In genomic region chr4:165355900-165356300, GRCh38 we compare ENCODE assay signal across 9 cellular contexts. TPM values are rescaled to one million over a fixed set of nuclear protein-coding genes. Genes with fewer than 3 reads are reported as not detected.
A peak's percentile ranks its signal among the peaks of the same experiment; 100 is the strongest.
DNase-seq lines count a peak whose midpoint lies in the region; ATAC-seq and TF ChIP-seq lines count a peak whose summit lies in the region.
"Had no signal": no experiment of that assay in that cellular context is flagged by ENCODE, and none has a peak within 500 bp of the region (broad histone marks: within the 10 kb centered on the region; RNA-seq: fewer than 3 reads in every experiment).

No MANE protein-coding gene starts in this region.

- H3K4me1 Mint-ChIP-seq in chondrocyte (ENCODE audit: low read depth): peaks cover 23% of the 10 kb centered on the region
- H3K4me1 Mint-ChIP-seq in activated CD4-positive, alpha-beta T cell treated with anti-CD3 and anti-CD28 coated beads, Interleukin-2, amount 10 ng/mL, durations not matched to agents 24 days and 14 days: no peaks in the 10 kb centered on the region
- H3K4me1 Mint-ChIP-seq: natural killer cell had no signal

- no peak for ATAC-seq in HG03097 (IDR thresholded peaks at IDR 0.05; ENCODE audit: low FRiP score, unreplicated experiment)
- no peak for ATAC-seq in GM19395 (IDR thresholded peaks at IDR 0.05; ENCODE audit: unreplicated experiment)

- no peak overlapping the region for H3K4me3 Mint-ChIP-seq in chondrocyte (ENCODE audit: unreplicated experiment)
- H3K4me3 Mint-ChIP-seq in activated CD4-positive, alpha-beta T cell treated with anti-CD3 and anti-CD28 coated beads, Interleukin-2, amount 10 ng/mL, durations not matched to agents 24 days and 14 days: no peak overlapping the region
- H3K4me3 Mint-ChIP-seq: natural killer cell had no signal

- H3K27ac Mint-ChIP-seq in chondrocyte (ENCODE audit: unreplicated experiment): no peak overlapping the region
- no peak overlapping the region for H3K27ac Mint-ChIP-seq in activated CD4-positive, alpha-beta T cell treated with anti-CD3 and anti-CD28 coated beads, Interleukin-2, amount 10 ng/mL, durations not matched to agents 24 days and 14 days
- H3K27ac Mint-ChIP-seq: natural killer cell had no signal

- no peaks in the 10 kb centered on the region; the same call in 1 of the 2 replicates for H3K27me3 ChIP-seq in GM06990 (replicated peaks; ENCODE audit: control insufficient read depth, insufficient read depth, low read length)

- no peaks in the 10 kb centered on the region for H3K36me3 Mint-ChIP-seq in chondrocyte (ENCODE audit: low read depth)
- no peaks in the 10 kb centered on the region for H3K36me3 Mint-ChIP-seq in activated CD4-positive, alpha-beta T cell treated with anti-CD3 and anti-CD28 coated beads, Interleukin-2, amount 10 ng/mL, durations not matched to agents 24 days and 14 days (ENCODE audit: low read depth)
- H3K36me3 Mint-ChIP-seq: natural killer cell had no signal

- TF ChIP-seq CTCF in GM06990 (IDR thresholded peaks at IDR 0.05; ENCODE audit: insufficient read depth, low read length, poor library complexity, severe bottlenecking): peak; percentile 57
- peak; percentile 52 for TF ChIP-seq CTCF in HFF-Myc (IDR thresholded peaks at IDR 0.05; ENCODE audit: low read depth, low read length, missing control alignments)
- peak; percentile 87 for TF ChIP-seq CTCF in chondrocyte (IDR thresholded peaks at IDR 0.05)

- DNase-seq in GM06990 (ENCODE audit: extremely low read depth, insufficient read length): no peak
- DNase-seq in HFF-Myc (ENCODE audit: extremely low read depth, low read depth): no peak
- DNase-seq in NCI-H510A treated with DMSO at 0.1 percent for 48 hours (lab: John Stamatoyannopoulos, UW): peak; percentile 28
- DNase-seq in chondrocyte (ENCODE audit: low spot score): no peak
- DNase-seq in lung microvascular endothelial cell (ENCODE audit: low read depth in 2 of 2): peak; percentile 54
- no peak for DNase-seq in activated CD4-positive, alpha-beta T cell treated with anti-CD3 and anti-CD28 coated beads, Interleukin-2, amount 10 ng/mL, durations not matched to agents 24 days and 14 days
- DNase-seq: natural killer cell had no signal

- no peaks in the 10 kb centered on the region for H3K36me3 ChIP-seq in GM06990 (ENCODE audit: control insufficient read depth, insufficient read depth, low read length)

- H3K4me3 ChIP-seq in GM06990 (replicated peaks; ENCODE audit: low read depth, low read length): no peak overlapping the region
- no peak overlapping the region for H3K4me3 ChIP-seq in HFF-Myc (replicated peaks; ENCODE audit: low read depth, low read length)

- intact Hi-C loops in activated CD4-positive, alpha-beta T cell treated with anti-CD3 and anti-CD28 coated beads, Interleukin-2, amount 10 ng/mL, durations not matched to agents 24 days and 14 days (cut with micrococcal nuclease): loop anchor here (2.0 kb wide), 1 partner anchor 109 kb away; no protein-coding TSS in a partner anchor

- no peaks in the 10 kb centered on the region for H3K9me3 Mint-ChIP-seq in chondrocyte (ENCODE audit: low read depth)
- H3K9me3 Mint-ChIP-seq in activated CD4-positive, alpha-beta T cell treated with anti-CD3 and anti-CD28 coated beads, Interleukin-2, amount 10 ng/mL, durations not matched to agents 24 days and 14 days: no peaks in the 10 kb centered on the region
- H3K9me3 Mint-ChIP-seq: natural killer cell had no signal

- no peaks in the 10 kb centered on the region for H3K27me3 Mint-ChIP-seq in chondrocyte (ENCODE audit: low read depth)
- peaks cover 40% of the 10 kb centered on the region for H3K27me3 Mint-ChIP-seq in activated CD4-positive, alpha-beta T cell treated with anti-CD3 and anti-CD28 coated beads, Interleukin-2, amount 10 ng/mL, durations not matched to agents 24 days and 14 days

RNA-seq across cellular contexts. Expression of gene CPE, which starts 22.9 kb away (rescaled TPM):
- total RNA-seq in chondrocyte: 269 to 284 TPM (median 275 TPM) in 3 replicates
- 1.1 and 1.4 TPM in 2 replicates for total RNA-seq in lung microvascular endothelial cell
- total RNA-seq in activated CD4-positive, alpha-beta T cell treated with anti-CD3 and anti-CD28 coated beads, Interleukin-2, amount 10 ng/mL, durations not matched to agents 24 days and 14 days: not detected in 2 replicates
- total RNA-seq: natural killer cell had no signal

RNA-seq across cellular contexts. Expression of gene MSMO1, which starts 28.4 kb away (rescaled TPM):
- total RNA-seq in chondrocyte: 82.8 to 83.3 TPM (median 83.3 TPM) in 3 replicates
- total RNA-seq in lung microvascular endothelial cell: 93.7 and 101 TPM in 2 replicates
- 82.0 and 82.3 TPM in 2 replicates for total RNA-seq in activated CD4-positive, alpha-beta T cell treated with anti-CD3 and anti-CD28 coated beads, Interleukin-2, amount 10 ng/mL, durations not matched to agents 24 days and 14 days

Comparison
In these comparisons a context has a peak if more than half of its experiments do, and no peak if none do; other contexts are left out.
1. DNase-seq: peak in NCI-H510A treated with DMSO at 0.1 percent for 48 hours (single experiment) and lung microvascular endothelial cell (2 of 2); none in GM06990 (single experiment), HFF-Myc (single experiment), chondrocyte (single experiment) and activated CD4-positive, alpha-beta T cell treated with anti-CD3 and anti-CD28 coated beads, Interleukin-2, amount 10 ng/mL, durations not matched to agents 24 days and 14 days (single experiment).
2. RNA of gene CPE, which starts 22.9 kb away (total RNA-seq): 269 to 284 TPM in chondrocyte; 1.1 to 1.4 TPM in lung microvascular endothelial cell and not detected in activated CD4-positive, alpha-beta T cell treated with anti-CD3 and anti-CD28 coated beads, Interleukin-2, amount 10 ng/mL, durations not matched to agents 24 days and 14 days; every median in the first group is over 100 times any median in the second.
3. Peak in every context shown above with its lines, with median percentiles within 50 percentile points of each other: CTCF ChIP-seq.